3 cellular contexts compared by ENCODE assay signal in the genomic region with DNA sequence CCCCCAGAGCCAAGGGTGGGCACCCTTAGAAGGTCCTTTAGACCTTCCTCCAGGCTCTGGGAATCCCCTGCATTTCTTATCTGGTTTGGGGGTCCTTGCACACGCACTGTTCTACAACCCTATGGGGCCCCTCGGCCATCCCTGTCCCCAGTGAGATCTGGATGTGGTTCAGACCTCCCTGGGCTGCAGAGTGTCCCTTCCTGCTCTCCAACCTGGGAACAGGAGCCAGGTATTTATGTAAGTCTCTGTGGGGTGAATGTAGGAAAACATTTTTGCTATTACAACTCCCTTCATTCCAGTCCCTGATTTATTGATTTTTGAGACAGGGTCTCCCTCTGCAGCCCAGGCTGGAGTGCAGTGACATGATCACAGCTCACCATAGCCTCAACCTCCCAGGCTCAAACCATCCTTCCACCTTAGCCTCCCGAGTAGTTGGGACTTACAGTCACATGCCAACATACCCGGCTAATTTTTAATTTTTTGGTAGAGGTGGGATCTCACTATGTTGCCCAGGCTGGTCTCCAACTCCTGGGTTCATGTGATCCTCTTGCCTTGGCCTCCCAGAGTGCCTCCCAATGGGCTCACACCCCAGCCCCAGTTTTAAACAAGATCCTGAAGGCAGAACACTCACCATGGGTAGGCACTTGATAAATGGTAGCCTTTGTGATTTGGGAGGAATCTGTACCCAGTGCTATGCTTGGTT.
TF ChIP-seq lines count a peak whose summit lies in the region.

No MANE protein-coding gene starts in this region.

TF ChIP-seq in WTC11, 78 proteins besides CTCF, POLR2A, EP300 and RAD21:
- peak; percentile 56; the same call in 1 of the 2 replicates for TF ChIP-seq ZNF121 (CRISPR knock-in tag; IDR thresholded peaks at IDR 0.05)
- TF ChIP-seq, protein P1, sequence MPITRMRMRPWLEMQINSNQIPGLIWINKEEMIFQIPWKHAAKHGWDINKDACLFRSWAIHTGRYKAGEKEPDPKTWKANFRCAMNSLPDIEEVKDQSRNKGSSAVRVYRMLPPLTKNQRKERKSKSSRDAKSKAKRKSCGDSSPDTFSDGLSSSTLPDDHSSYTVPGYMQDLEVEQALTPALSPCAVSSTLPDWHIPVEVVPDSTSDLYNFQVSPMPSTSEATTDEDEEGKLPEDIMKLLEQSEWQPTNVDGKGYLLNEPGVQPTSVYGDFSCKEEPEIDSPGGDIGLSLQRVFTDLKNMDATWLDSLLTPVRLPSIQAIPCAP (CRISPR knock-in tag; IDR thresholded peaks at IDR 0.05) = no peak
TF ChIP-seq in WTC11: peak in this region for 1.

TF ChIP-seq in H1, 55 proteins besides CTCF, POLR2A, EP300 and RAD21:
- no peak for TF ChIP-seq NRF1 (IDR thresholded peaks at IDR 0.05; ENCODE audit: low read depth, low read length)
- TF ChIP-seq, protein P2, sequence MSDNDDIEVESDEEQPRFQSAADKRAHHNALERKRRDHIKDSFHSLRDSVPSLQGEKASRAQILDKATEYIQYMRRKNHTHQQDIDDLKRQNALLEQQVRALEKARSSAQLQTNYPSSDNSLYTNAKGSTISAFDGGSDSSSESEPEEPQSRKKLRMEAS (IDR thresholded peaks at IDR 0.05) = no peak
- TF ChIP-seq SAP30 (IDR thresholded peaks at IDR 0.05; ENCODE audit: insufficient read depth, insufficient replicate concordance, low read length) = no peak
- TF ChIP-seq KDM1A (IDR thresholded peaks at IDR 0.05; ENCODE audit: borderline replicate concordance, low read length) = no peak
- TF ChIP-seq JUND (IDR thresholded peaks at IDR 0.05; ENCODE audit: low read length) = no peak

TF ChIP-seq in GM23338, 12 proteins besides CTCF, POLR2A, EP300 and RAD21:
- no peak for TF ChIP-seq POLR2AphosphoS5 (IDR thresholded peaks at IDR 0.05; ENCODE audit: low read depth)
- TF ChIP-seq, protein P3, sequence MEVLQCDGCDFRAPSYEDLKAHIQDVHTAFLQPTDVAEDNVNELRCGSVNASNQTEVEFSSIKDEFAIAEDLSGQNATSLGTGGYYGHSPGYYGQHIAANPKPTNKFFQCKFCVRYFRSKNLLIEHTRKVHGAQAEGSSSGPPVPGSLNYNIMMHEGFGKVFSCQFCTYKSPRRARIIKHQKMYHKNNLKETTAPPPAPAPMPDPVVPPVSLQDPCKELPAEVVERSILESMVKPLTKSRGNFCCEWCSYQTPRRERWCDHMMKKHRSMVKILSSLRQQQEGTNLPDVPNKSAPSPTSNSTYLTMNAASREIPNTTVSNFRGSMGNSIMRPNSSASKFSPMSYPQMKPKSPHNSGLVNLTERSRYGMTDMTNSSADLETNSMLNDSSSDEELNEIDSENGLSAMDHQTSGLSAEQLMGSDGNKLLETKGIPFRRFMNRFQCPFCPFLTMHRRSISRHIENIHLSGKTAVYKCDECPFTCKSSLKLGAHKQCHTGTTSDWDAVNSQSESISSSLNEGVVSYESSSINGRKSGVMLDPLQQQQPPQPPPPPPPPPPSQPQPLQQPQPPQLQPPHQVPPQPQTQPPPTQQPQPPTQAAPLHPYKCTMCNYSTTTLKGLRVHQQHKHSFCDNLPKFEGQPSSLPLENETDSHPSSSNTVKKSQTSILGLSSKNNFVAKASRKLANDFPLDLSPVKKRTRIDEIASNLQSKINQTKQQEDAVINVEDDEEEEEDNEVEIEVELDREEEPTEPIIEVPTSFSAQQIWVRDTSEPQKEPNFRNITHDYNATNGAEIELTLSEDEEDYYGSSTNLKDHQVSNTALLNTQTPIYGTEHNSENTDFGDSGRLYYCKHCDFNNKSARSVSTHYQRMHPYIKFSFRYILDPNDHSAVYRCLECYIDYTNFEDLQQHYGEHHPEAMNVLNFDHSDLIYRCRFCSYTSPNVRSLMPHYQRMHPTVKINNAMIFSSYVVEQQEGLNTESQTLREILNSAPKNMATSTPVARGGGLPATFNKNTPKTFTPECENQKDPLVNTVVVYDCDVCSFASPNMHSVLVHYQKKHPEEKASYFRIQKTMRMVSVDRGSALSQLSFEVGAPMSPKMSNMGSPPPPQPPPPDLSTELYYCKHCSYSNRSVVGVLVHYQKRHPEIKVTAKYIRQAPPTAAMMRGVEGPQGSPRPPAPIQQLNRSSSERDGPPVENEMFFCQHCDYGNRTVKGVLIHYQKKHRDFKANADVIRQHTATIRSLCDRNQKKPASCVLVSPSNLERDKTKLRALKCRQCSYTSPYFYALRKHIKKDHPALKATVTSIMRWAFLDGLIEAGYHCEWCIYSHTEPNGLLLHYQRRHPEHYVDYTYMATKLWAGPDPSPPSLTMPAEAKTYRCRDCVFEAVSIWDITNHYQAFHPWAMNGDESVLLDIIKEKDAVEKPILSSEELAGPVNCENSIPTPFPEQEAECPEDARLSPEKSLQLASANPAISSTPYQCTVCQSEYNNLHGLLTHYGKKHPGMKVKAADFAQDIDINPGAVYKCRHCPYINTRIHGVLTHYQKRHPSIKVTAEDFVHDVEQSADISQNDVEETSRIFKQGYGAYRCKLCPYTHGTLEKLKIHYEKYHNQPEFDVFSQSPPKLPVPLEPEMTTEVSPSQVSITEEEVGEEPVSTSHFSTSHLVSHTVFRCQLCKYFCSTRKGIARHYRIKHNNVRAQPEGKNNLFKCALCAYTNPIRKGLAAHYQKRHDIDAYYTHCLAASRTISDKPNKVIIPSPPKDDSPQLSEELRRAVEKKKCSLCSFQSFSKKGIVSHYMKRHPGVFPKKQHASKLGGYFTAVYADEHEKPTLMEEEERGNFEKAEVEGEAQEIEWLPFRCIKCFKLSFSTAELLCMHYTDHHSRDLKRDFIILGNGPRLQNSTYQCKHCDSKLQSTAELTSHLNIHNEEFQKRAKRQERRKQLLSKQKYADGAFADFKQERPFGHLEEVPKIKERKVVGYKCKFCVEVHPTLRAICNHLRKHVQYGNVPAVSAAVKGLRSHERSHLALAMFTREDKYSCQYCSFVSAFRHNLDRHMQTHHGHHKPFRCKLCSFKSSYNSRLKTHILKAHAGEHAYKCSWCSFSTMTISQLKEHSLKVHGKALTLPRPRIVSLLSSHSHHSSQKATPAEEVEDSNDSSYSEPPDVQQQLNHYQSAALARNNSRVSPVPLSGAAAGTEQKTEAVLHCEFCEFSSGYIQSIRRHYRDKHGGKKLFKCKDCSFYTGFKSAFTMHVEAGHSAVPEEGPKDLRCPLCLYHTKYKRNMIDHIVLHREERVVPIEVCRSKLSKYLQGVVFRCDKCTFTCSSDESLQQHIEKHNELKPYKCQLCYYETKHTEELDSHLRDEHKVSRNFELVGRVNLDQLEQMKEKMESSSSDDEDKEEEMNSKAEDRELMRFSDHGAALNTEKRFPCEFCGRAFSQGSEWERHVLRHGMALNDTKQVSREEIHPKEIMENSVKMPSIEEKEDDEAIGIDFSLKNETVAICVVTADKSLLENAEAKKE (CRISPR knock-in tag; IDR thresholded peaks at IDR 0.05) = no peak
